In genomic region chr18:36688020-36688965, GRCh38 we compare ENCODE assay signal across 8 cellular contexts.
DNase-seq lines count a peak whose midpoint lies in the region; ATAC-seq, FAIRE-seq and TF ChIP-seq lines count a peak whose summit lies in the region.

No MANE protein-coding gene starts in this region.

- H4K91ac ChIP-seq in IMR-90 (ENCODE audit: insufficient read depth, low read depth, low read length), result peak overlapping the region; percentile 8; the same call in 1 of the 2 replicates

- H3K4ac ChIP-seq in IMR-90 (ENCODE audit: low read depth, low read length), result peak overlapping the region; percentile 26; the same call in 1 of the 2 replicates

- H3K27me3 ChIP-seq in IMR-90 (ENCODE audit: control insufficient read depth, insufficient read depth, low read length) (no peaks in the 10 kb centered on the region), spleen (replicated peaks in 1 of 7) (peaks cover 0 to 12% (median 0%) of the 10 kb centered on the region in 7 donors)

- H4K8ac ChIP-seq in IMR-90 (ENCODE audit: low read depth in 2 of 2, low read length in 2 of 2), result peak overlapping the region in 1 of 2 experiments; percentile 71; a peak in 2 of 4 replicates

- CTCF ChIA-PET in IMR-90 (lab: Yijun Ruan, JAX), result interaction anchor here (0.6 to 2.2 kb wide), 15 partner anchors 9 to 592 kb away, joined by 3 to 12 read pairs (median 5); no protein-coding TSS in a partner anchor

- no peak overlapping the region for H2BK5ac ChIP-seq in IMR-90 (ENCODE audit: low read depth, low read length, poor library complexity, severe bottlenecking)

- peak overlapping the region; percentile 9; the same call in 1 of the 2 replicates for H3K23ac ChIP-seq in IMR-90 (ENCODE audit: low read depth, low read length)

- no peak overlapping the region for H3K9ac ChIP-seq in IMR-90 (ENCODE audit: low read depth, low read length)

- no peaks in the 10 kb centered on the region for H3K36me3 ChIP-seq in IMR-90 (ENCODE audit: control insufficient read depth, insufficient read depth, low read length)
- no peaks in the 10 kb centered on the region for H3K36me3 ChIP-seq in spleen

- ATAC-seq in GM19035 (IDR thresholded peaks at IDR 0.05; ENCODE audit: unreplicated experiment), result peak; percentile 76
- peak; percentile 63 for ATAC-seq in IMR-90 (ENCODE audit: low read depth)

- no peak overlapping the region for H3K4me2 ChIP-seq in IMR-90 (ENCODE audit: low read depth, low read length)

- TF ChIP-seq POLR2A in IMR-90 (IDR thresholded peaks at IDR 0.05; ENCODE audit: low read depth, low read length) (no peak), spleen (IDR thresholded peaks at IDR 0.05) (no peak)

- H2AK5ac ChIP-seq in IMR-90 (ENCODE audit: low read depth, low read length), result peak overlapping the region; percentile 29; the same call in 1 of the 2 replicates

- dilution Hi-C loops in IMR-90 (cut with HindIII; ENCODE audit: low sequenced_read_pairs, unreplicated experiment), result no loop called here

- H3K4me3 ChIP-seq in IMR-90 (ENCODE audit: insufficient read depth, low read depth, low read length), result no peak overlapping the region
- H3K4me3 ChIP-seq in astrocyte of the spinal cord (ENCODE audit: low read depth, low read length), result no peak overlapping the region
- H3K4me3 ChIP-seq in spleen, result no peak overlapping the region

- no peak overlapping the region for H2AK9ac ChIP-seq in IMR-90 (replicated peaks; ENCODE audit: low read depth, low read length, poor library complexity)

- no peaks in the 10 kb centered on the region; a peak in 1 of 4 replicates for H3K79me1 ChIP-seq in IMR-90 (ENCODE audit: low read depth in 1 of 2, low read length in 2 of 2)

- H3K14ac ChIP-seq in IMR-90 (replicated peaks; ENCODE audit: low read depth, low read length), result peak overlapping the region; percentile 11; the same call in 1 of the 2 replicates

- WGBS in IMR-90 (ENCODE audit: extremely low coverage in 2 of 2, insufficient read length in 1 of 2), 2 experiments, result no CpG with 5 or more reads among the region's 3 CpGs
- 38 to 66% (median 47%) methylated on average over 3 of the region's 3 CpGs for WGBS in spleen, 5 donors

- H3K9me1 ChIP-seq in IMR-90 (ENCODE audit: insufficient read depth, low read length), result peaks cover 19% of the 10 kb centered on the region

- H3K4me1 ChIP-seq in IMR-90 (ENCODE audit: control insufficient read depth, insufficient read depth, low read length) (peaks cover 27% of the 10 kb centered on the region), spleen (no peaks in the 10 kb centered on the region)

- H2BK20ac ChIP-seq in IMR-90 (ENCODE audit: low read depth, low read length), result peak overlapping the region; percentile 41; the same call in 1 of the 2 replicates

- in situ Hi-C loops in IMR-90 (cut with MboI; ENCODE audit: low sequenced_read_pairs), result no loop called here
- in situ Hi-C loops in astrocyte of the spinal cord (cut with HindIII; ENCODE audit: low sequenced_read_pairs), result no loop called here

- peak; percentile 80 for TF ChIP-seq RAD21 in IMR-90 (IDR thresholded peaks at IDR 0.05; ENCODE audit: low read length)

- H2BK15ac ChIP-seq in IMR-90 (ENCODE audit: low read depth, low read length), result peak overlapping the region; percentile 8; the same call in 1 of the 3 replicates

- H4K20me1 ChIP-seq in IMR-90 (ENCODE audit: insufficient read depth, low read length), result no peaks in the 10 kb centered on the region

- peak; percentile 9 for DNase-seq in CMK (ENCODE audit: low read depth)
- peak; percentile 74 for DNase-seq in IMR-90
- DNase-seq in RCC 7860 (ENCODE audit: low spot score), result peak; percentile 32
- DNase-seq in astrocyte of the spinal cord (ENCODE audit: low read depth, low spot score), result peak; percentile 77
- DNase-seq in hypothalamus (lab: John Stamatoyannopoulos, UW), result peak in 31 of 51 donors; percentile 4 to 71 (median 25)
- no peak for DNase-seq in spleen
- no peak for DNase-seq in GF-D8 (lab: John Stamatoyannopoulos, UW)

- no peak overlapping the region for H3K27ac ChIP-seq in IMR-90 (ENCODE audit: insufficient read depth, low read length)
- no peak overlapping the region for H3K27ac ChIP-seq in spleen

- intact Hi-C loops in IMR-90 (cut with micrococcal nuclease), result loop anchor here (1.0 to 2.0 kb wide), 3 partner anchors 69 to 121 kb away; no protein-coding TSS in a partner anchor
- intact Hi-C loops in spleen (cut with DNase I; ENCODE audit: low total_unique reads), result no loop called here

- H3K9me3 ChIP-seq in IMR-90 (ENCODE audit: control insufficient read depth, insufficient read depth, low read length) (no peaks in the 10 kb centered on the region), spleen (peaks cover 3 to 20% (median 17%) of the 10 kb centered on the region in 8 donors)

- H3K18ac ChIP-seq in IMR-90 (ENCODE audit: low read depth, low read length), result 0 out of 2 replicates have a peak overlapping the region, but pooled peaks have one; percentile 3

- FAIRE-seq in RCC 7860 (lab: Jason Lieb, UNC), result no peak

- no peak overlapping the region for H3K56ac ChIP-seq in IMR-90 (ENCODE audit: extremely low read depth, insufficient read depth, low read length)

- H4K5ac ChIP-seq in IMR-90 (ENCODE audit: low read depth, low read length), result peak overlapping the region; percentile 41; the same call in 1 of the 2 replicates

- POLR2A ChIA-PET in IMR-90 (lab: Charles Lee; ENCODE audit: unreplicated experiment), result interaction anchor here (0.8 kb wide), 1 partner anchor 657 kb away, joined by 3 read pairs; no protein-coding TSS in a partner anchor

- BruUV-seq in IMR-90 (replicated peaks; lab: Mats Ljungman, UMichigan), result no TSS peak

- peak; percentile 86 for TF ChIP-seq CTCF in IMR-90 (conservative IDR thresholded peaks at IDR 0.05; ENCODE audit: low read depth, low read length)
- peak; percentile 98 for TF ChIP-seq CTCF in astrocyte of the spinal cord (IDR thresholded peaks at IDR 0.05; ENCODE audit: low read depth, low read length)
- TF ChIP-seq CTCF in spleen (IDR thresholded peaks at IDR 0.05 in 8 of 11, conservative IDR thresholded peaks at IDR 0.05 in 3 of 11), result peak; percentile 13 to 81 (median 69)

- no peak overlapping the region for H2AFZ ChIP-seq in IMR-90 (replicated peaks; ENCODE audit: low read length, poor library complexity)

- peak overlapping the region; percentile 9; the same call in 1 of the 2 replicates for H2BK120ac ChIP-seq in IMR-90 (ENCODE audit: low read depth, low read length)

TF ChIP-seq in IMR-90, 13 proteins besides CTCF, POLR2A, EP300 and RAD21:
- TF ChIP-seq SMC3 (IDR thresholded peaks at IDR 0.05; ENCODE audit: low read depth, low read length) (peak; percentile 88), NFE2L2 (IDR thresholded peaks at IDR 0.05; ENCODE audit: low read depth, low read length) (no peak), USF2 (IDR thresholded peaks at IDR 0.05; ENCODE audit: low read depth, low read length) (no peak), RFX5 (IDR thresholded peaks at IDR 0.05; ENCODE audit: low read depth, low read length) (no peak)

Comparison
In these comparisons a context has a peak if more than half of its experiments do, and no peak if none do; other contexts are left out.
1. DNase-seq: peak in CMK (single experiment), IMR-90 (single experiment), RCC 7860 (single experiment), astrocyte of the spinal cord (single experiment) and hypothalamus (31 of 51); none in spleen (single experiment) and GF-D8 (single experiment).
2. Peak in every context shown above with its lines, with median percentiles within 50 percentile points of each other: CTCF ChIP-seq.